ENCODE assay signal across 13 cellular contexts in the genomic region with DNA sequence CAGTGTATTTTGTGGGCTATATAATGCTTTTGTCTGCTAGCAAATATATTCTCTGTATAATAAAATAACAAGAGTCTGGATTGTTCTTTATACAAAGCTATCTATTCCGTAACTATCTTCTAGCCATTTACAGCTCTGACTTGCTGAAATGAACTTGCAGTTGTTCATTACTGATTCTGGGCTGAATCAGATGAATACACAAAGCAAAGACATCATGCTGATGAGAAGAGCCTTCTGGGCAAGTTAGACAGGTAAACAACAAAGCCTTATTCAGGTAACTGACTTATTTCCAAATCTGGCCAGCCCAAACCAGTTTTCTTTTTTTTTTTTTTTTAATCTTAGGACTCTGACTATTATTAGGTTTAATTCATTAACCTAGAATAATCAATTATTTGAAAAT.
"Had no signal": no experiment of that assay in that cellular context is flagged by ENCODE, and none has a peak within 500 bp of the region (broad histone marks: within the 10 kb centered on the region; RNA-seq: fewer than 3 reads in every experiment).

No MANE protein-coding gene starts in this region.

- H3K27me3 Mint-ChIP-seq: activated naive CD8-positive, alpha-beta T cell treated with anti-CD3 and anti-CD28 coated beads, Interleukin-2, amount 10 ng/mL, durations not matched to agents 7 days and 5 days; natural killer cell treated with Interleukin-12 subunit alpha and Interleukin-12 subunit beta and Interleukin-15 and Interleukin-18, amount 100 ng/mL, for 72 hours had no signal

- H3K4me3 Mint-ChIP-seq: activated naive CD8-positive, alpha-beta T cell treated with anti-CD3 and anti-CD28 coated beads, Interleukin-2, amount 10 ng/mL, durations not matched to agents 7 days and 5 days; activated T-helper 1 cell treated with anti-CD3 and anti-CD28 coated beads, Interleukin-12 subunit alpha, Interleukin-12 subunit beta, Interleukin-2, Interleukin-4 antibody, amounts not matched to agents 30 ng/mL and 10 ng/mL and 1 ng/mL, durations not matched to agents 14 hours and 24 hours and 36 hours; natural killer cell treated with Interleukin-12 subunit alpha and Interleukin-12 subunit beta and Interleukin-15 and Interleukin-18, amount 100 ng/mL, for 72 hours; stimulated activated effector memory CD8-positive, alpha-beta T cell treated with anti-CD3 and anti-CD28 coated beads, Interleukin-12 subunit alpha, Interleukin-12 subunit beta, amount 100 ng/mL, for 72 hours had no signal

- H3K4me3 ChIP-seq: hepatocyte had no signal

- H3K4me2 ChIP-seq: hepatocyte had no signal

- H3K27ac ChIP-seq: hepatocyte had no signal

- H3K9me3 Mint-ChIP-seq: activated naive CD8-positive, alpha-beta T cell treated with anti-CD3 and anti-CD28 coated beads, Interleukin-2, amount 10 ng/mL, durations not matched to agents 7 days and 5 days; activated T-helper 1 cell treated with anti-CD3 and anti-CD28 coated beads, Interleukin-12 subunit alpha, Interleukin-12 subunit beta, Interleukin-2, Interleukin-4 antibody, amounts not matched to agents 30 ng/mL and 10 ng/mL and 1 ng/mL, durations not matched to agents 14 hours and 24 hours and 36 hours; natural killer cell treated with Interleukin-12 subunit alpha and Interleukin-12 subunit beta and Interleukin-15 and Interleukin-18, amount 100 ng/mL, for 72 hours; stimulated activated effector memory CD8-positive, alpha-beta T cell treated with anti-CD3 and anti-CD28 coated beads, Interleukin-12 subunit alpha, Interleukin-12 subunit beta, amount 100 ng/mL, for 72 hours had no signal

- H3K79me2 ChIP-seq: hepatocyte had no signal

- H3K4me1 Mint-ChIP-seq: activated naive CD8-positive, alpha-beta T cell treated with anti-CD3 and anti-CD28 coated beads, Interleukin-2, amount 10 ng/mL, durations not matched to agents 7 days and 5 days; stimulated activated effector memory CD8-positive, alpha-beta T cell treated with anti-CD3 and anti-CD28 coated beads, Interleukin-12 subunit alpha, Interleukin-12 subunit beta, amount 100 ng/mL, for 72 hours had no signal

- H3K27ac Mint-ChIP-seq: activated naive CD8-positive, alpha-beta T cell treated with anti-CD3 and anti-CD28 coated beads, Interleukin-2, amount 10 ng/mL, durations not matched to agents 7 days and 5 days; activated T-helper 1 cell treated with anti-CD3 and anti-CD28 coated beads, Interleukin-12 subunit alpha, Interleukin-12 subunit beta, Interleukin-2, Interleukin-4 antibody, amounts not matched to agents 30 ng/mL and 10 ng/mL and 1 ng/mL, durations not matched to agents 14 hours and 24 hours and 36 hours; natural killer cell treated with Interleukin-12 subunit alpha and Interleukin-12 subunit beta and Interleukin-15 and Interleukin-18, amount 100 ng/mL, for 72 hours; stimulated activated effector memory CD8-positive, alpha-beta T cell treated with anti-CD3 and anti-CD28 coated beads, Interleukin-12 subunit alpha, Interleukin-12 subunit beta, amount 100 ng/mL, for 72 hours had no signal

- H3K27me3 ChIP-seq: hepatocyte had no signal

- H2AFZ ChIP-seq: hepatocyte had no signal

- H3K36me3 Mint-ChIP-seq: activated naive CD8-positive, alpha-beta T cell treated with anti-CD3 and anti-CD28 coated beads, Interleukin-2, amount 10 ng/mL, durations not matched to agents 7 days and 5 days; natural killer cell treated with Interleukin-12 subunit alpha and Interleukin-12 subunit beta and Interleukin-15 and Interleukin-18, amount 100 ng/mL, for 72 hours; stimulated activated effector memory CD8-positive, alpha-beta T cell treated with anti-CD3 and anti-CD28 coated beads, Interleukin-12 subunit alpha, Interleukin-12 subunit beta, amount 100 ng/mL, for 72 hours had no signal

- DNase-seq: activated CD4-positive, CD25-positive, alpha-beta regulatory T cell treated with anti-CD3 and anti-CD28 coated beads, Interleukin-2, amount 50 U/mL, for 72 hours; activated naive CD4-positive, alpha-beta T cell; activated naive CD8-positive, alpha-beta T cell treated with anti-CD3 and anti-CD28 coated beads, Interleukin-2, amount 10 ng/mL, durations not matched to agents 7 days and 5 days; anterior cingulate cortex; kidney glomerular epithelial cell; left ventricle myocardium superior; mesenchymal stem cell; nucleus accumbens; T-helper 9 cell had no signal
